Comparison of ENCODE assay signal across 8 cellular contexts in the genomic region with DNA sequence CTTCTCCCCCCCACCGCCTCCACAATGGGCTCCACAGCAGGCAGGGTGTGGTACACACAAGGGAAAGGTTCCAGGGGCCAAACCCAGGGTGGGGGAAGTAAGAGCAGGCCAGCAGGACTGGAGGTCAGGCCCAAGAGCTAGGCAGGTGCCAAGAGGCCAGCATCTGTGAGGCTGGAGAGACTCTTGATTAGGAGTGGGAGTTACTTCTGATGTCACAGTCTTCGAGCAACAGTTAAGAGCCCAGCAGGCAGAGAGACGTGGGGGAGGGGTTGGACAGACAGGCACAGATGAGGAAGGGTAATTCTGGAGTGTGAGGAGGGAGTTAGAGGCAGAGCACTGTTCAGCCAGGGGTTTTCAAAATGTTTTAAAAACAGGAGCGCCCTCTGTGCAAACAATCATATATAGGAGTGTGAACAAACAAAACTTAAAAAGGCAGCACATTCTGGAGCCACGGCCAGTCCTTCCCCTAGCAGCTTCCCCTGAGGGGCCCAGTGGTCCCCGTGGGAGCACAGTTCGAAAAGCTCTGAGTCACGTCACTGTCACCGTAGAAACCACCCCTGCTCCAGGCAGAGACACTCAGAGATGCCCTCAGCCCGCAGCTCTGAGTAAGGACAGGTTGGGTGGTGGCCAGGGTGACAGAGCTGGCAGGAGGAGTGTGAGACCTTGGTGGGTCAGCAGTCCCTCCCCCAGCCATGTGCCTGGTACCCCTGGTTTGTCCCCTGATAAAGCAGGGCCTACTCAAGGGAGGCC.
DNase-seq lines count a peak whose midpoint lies in the region; ATAC-seq and TF ChIP-seq lines count a peak whose summit lies in the region.

No MANE protein-coding gene starts in this region.

- no peaks in the 10 kb centered on the region for H3K79me2 ChIP-seq in DND-41 (ENCODE audit: insufficient read depth, low read length)

- DNase-seq in DND-41 (peak; percentile 26), NT2/D1 (ENCODE audit: low read depth, low spot score) (peak; percentile 58), caudate nucleus (lab: John Stamatoyannopoulos, UW) (peak in 6 of 61 donors; percentile 7 to 47 (median 24)), memory B cell (ENCODE audit: low spot score in 2 of 2) (peak; percentile 55 to 56), tibial artery (peak; percentile 72 to 94), NCI-H1694 treated with DMSO at 0.1 percent for 48 hours (lab: John Stamatoyannopoulos, UW) (no peak)

- no peaks in the 10 kb centered on the region; the same call in 1 of the 2 replicates for H3K4me1 ChIP-seq in DND-41 (ENCODE audit: insufficient read depth, low read length)
- peaks cover 29% of the 10 kb centered on the region for H3K4me1 ChIP-seq in NT2/D1 (ENCODE audit: insufficient read depth, insufficient read length)
- peaks cover 0 to 32% (median 30%) of the 10 kb centered on the region in 4 donors for H3K4me1 ChIP-seq in tibial artery

- no peak overlapping the region for H3K9ac ChIP-seq in DND-41 (ENCODE audit: low read depth, low read length)
- peak overlapping the region; percentile 76 for H3K9ac ChIP-seq in NT2/D1 (ENCODE audit: insufficient read length, low read depth)

- H4K20me1 ChIP-seq in DND-41 (ENCODE audit: insufficient read depth, low read length) = 0 out of 2 replicates have a peak, but pooled peaks cover 5% of the 10 kb centered on the region

- H3K27ac ChIP-seq in DND-41 (ENCODE audit: low read length) = no peak overlapping the region
- peak overlapping the region; percentile 54 for H3K27ac ChIP-seq in caudate nucleus (ENCODE audit: low read depth, low read length)
- H3K27ac ChIP-seq in tibial artery = peak overlapping the region; percentile 79 to 83

- H3K36me3 ChIP-seq in DND-41 (ENCODE audit: insufficient read depth, low read length) = peaks cover 20% of the 10 kb centered on the region
- peaks cover 40% of the 10 kb centered on the region for H3K36me3 ChIP-seq in NT2/D1 (ENCODE audit: insufficient read depth, insufficient read length, low read length)
- peaks cover 0 to 25% (median 5%) of the 10 kb centered on the region in 3 donors for H3K36me3 ChIP-seq in tibial artery

- H3K4me3 Mint-ChIP-seq in memory B cell = peak overlapping the region; percentile 21

- H3K27me3 ChIP-seq in DND-41 (ENCODE audit: insufficient read depth, low read length, poor library complexity) = no peaks in the 10 kb centered on the region
- H3K27me3 ChIP-seq in NT2/D1 (ENCODE audit: insufficient read depth, insufficient read length) = no peaks in the 10 kb centered on the region
- H3K27me3 ChIP-seq in tibial artery = no peaks in the 10 kb centered on the region

- no peak overlapping the region for H3K4me2 ChIP-seq in DND-41 (ENCODE audit: insufficient read depth, low read length)

- ATAC-seq in DND-41 (ENCODE audit: insufficient read depth, low read depth) = no peak
- ATAC-seq in HG02588 (IDR thresholded peaks at IDR 0.05; ENCODE audit: unreplicated experiment) = peak; percentile 50
- peak; percentile 87 for ATAC-seq in memory B cell (ENCODE audit: low read depth)
- no peak for ATAC-seq in HG03520 (IDR thresholded peaks at IDR 0.05; ENCODE audit: unreplicated experiment)

- H3K9me3 Mint-ChIP-seq in memory B cell = no peaks in the 10 kb centered on the region

- peak overlapping the region; percentile 92 for H3K27ac Mint-ChIP-seq in memory B cell

- no peak overlapping the region for H3K4me3 ChIP-seq in DND-41 (ENCODE audit: low read depth in 1 of 2, low read length in 2 of 2)
- H3K4me3 ChIP-seq in NT2/D1 (ENCODE audit: insufficient read length, low read depth) = no peak overlapping the region
- H3K4me3 ChIP-seq in tibial artery = no peak overlapping the region

- no peaks in the 10 kb centered on the region for H3K27me3 Mint-ChIP-seq in memory B cell

- peaks cover 15% of the 10 kb centered on the region for H3K4me1 Mint-ChIP-seq in memory B cell

- TF ChIP-seq CTCF in DND-41 (IDR thresholded peaks at IDR 0.05; ENCODE audit: borderline replicate concordance, extremely low read depth, low read length, poor library complexity, severe bottlenecking) (no peak), tibial artery (IDR thresholded peaks at IDR 0.05) (no peak)

- no peak overlapping the region for H2AFZ ChIP-seq in DND-41 (ENCODE audit: low read depth, low read length)

- intact Hi-C loops in tibial artery (cut with DNase I; ENCODE audit: low total_unique reads) = no loop called here

- no peaks in the 10 kb centered on the region for H3K36me3 Mint-ChIP-seq in memory B cell

- H3K9me3 ChIP-seq in DND-41 (ENCODE audit: insufficient read depth, low read length, severe bottlenecking) = no peaks in the 10 kb centered on the region
- no peaks in the 10 kb centered on the region for H3K9me3 ChIP-seq in NT2/D1 (ENCODE audit: insufficient read depth, low read length)
- H3K9me3 ChIP-seq in tibial artery = no peaks in the 10 kb centered on the region

Comparison
In these comparisons a context has a peak if more than half of its experiments do, and no peak if none do; other contexts are left out.
1. ATAC-seq: peak in HG02588 (single experiment) and memory B cell (single experiment); none in DND-41 (single experiment) and HG03520 (single experiment).